In genomic region chr20:36465109-36466080, GRCh38 we compare ENCODE assay signal across 1 cellular context.
TF ChIP-seq lines count a peak whose summit lies in the region.

No MANE protein-coding gene starts in this region.

TF ChIP-seq in IMR-90, 13 proteins besides CTCF, POLR2A, EP300 and RAD21:
- no peak for TF ChIP-seq MAFK (IDR thresholded peaks at IDR 0.05; ENCODE audit: low read depth, low read length)
- TF ChIP-seq SMC3 (IDR thresholded peaks at IDR 0.05; ENCODE audit: low read depth, low read length) = 0 out of 2 replicates have a peak, but pooled peaks have one; percentile 5
- peak; percentile 27; the same call in 1 of the 2 replicates for TF ChIP-seq MAZ (IDR thresholded peaks at IDR 0.05; ENCODE audit: borderline replicate concordance, low read depth, low read length)
- peak; percentile 75 for TF ChIP-seq CEBPB (IDR thresholded peaks at IDR 0.05; ENCODE audit: low read depth, low read length)
- no peak for TF ChIP-seq RFX5 (IDR thresholded peaks at IDR 0.05; ENCODE audit: low read depth, low read length)
- TF ChIP-seq FOS (IDR thresholded peaks at IDR 0.05; ENCODE audit: low read depth, low read length) = 0 out of 2 replicates have a peak, but pooled peaks have one; percentile 36
- TF ChIP-seq BHLHE40 (IDR thresholded peaks at IDR 0.05; ENCODE audit: low read depth, low read length) = 0 out of 2 replicates have a peak, but pooled peaks have one; percentile 11
